ENCODE assay signal across 8 cellular contexts in genomic region chr3:23740517-23741402, GRCh38.
DNase-seq lines count a peak whose midpoint lies in the region; ATAC-seq and TF ChIP-seq lines count a peak whose summit lies in the region.

No MANE protein-coding gene starts in this region.

- H3K27me3 ChIP-seq in BLaER1 treated with 17β-estradiol and CSF1 and Interleukin-3, amounts not matched to agents 10 nM and 100 nM = no peaks in the 10 kb centered on the region
- H3K27me3 ChIP-seq in gastroesophageal sphincter = no peaks in the 10 kb centered on the region

- 77 to 82% methylated on average over 3 to 7 of the region's 8 CpGs for WGBS in gastroesophageal sphincter (ENCODE audit: low coverage in 1 of 2), 2 donors

- H3K9ac ChIP-seq in BLaER1 treated with 17β-estradiol and CSF1 and Interleukin-3, amounts not matched to agents 10 nM and 100 nM = peak overlapping the region in 4 of 11 experiments; percentile 15 to 56 (median 34); a peak in 8 of 22 replicates

- peaks cover 23 to 52% (median 35%) of the 10 kb centered on the region in 10 experiments for H3K4me1 ChIP-seq in BLaER1 treated with 17β-estradiol and CSF1 and Interleukin-3, amounts not matched to agents 10 nM and 100 nM
- peaks cover 0 to 31% (median 4%) of the 10 kb centered on the region in 3 donors for H3K4me1 ChIP-seq in gastroesophageal sphincter

- H3K4me2 ChIP-seq in BLaER1 treated with 17β-estradiol and CSF1 and Interleukin-3, amounts not matched to agents 10 nM and 100 nM = peak overlapping the region; percentile 8 to 82 (median 57); a peak in 20 of 22 replicates

- no peaks in the 10 kb centered on the region for H4K20me1 ChIP-seq in BLaER1 treated with 17β-estradiol and CSF1 and Interleukin-3, amounts not matched to agents 10 nM and 100 nM

- H3K27ac ChIP-seq in BLaER1 treated with 17β-estradiol and CSF1 and Interleukin-3, amounts not matched to agents 10 nM and 100 nM = peak overlapping the region in 8 of 11 experiments; percentile 30 to 76 (median 56); a peak in 15 of 22 replicates
- no peak overlapping the region for H3K27ac ChIP-seq in gastroesophageal sphincter

- peak; percentile 40 for DNase-seq in GM19238 (ENCODE audit: insufficient read length, low spot score)
- DNase-seq in SW 1271 (lab: John Stamatoyannopoulos, UW) = peak; percentile 84
- no peak for DNase-seq in HuH-7.5 (ENCODE audit: low spot score)
- no peak for DNase-seq in NCI-H446 treated with DMSO at 0.1 percent for 48 hours (lab: John Stamatoyannopoulos, UW)
- no peak for DNase-seq in cerebellum (ENCODE audit: low spot score)

- no peak for TF ChIP-seq POLR2A in gastroesophageal sphincter (IDR thresholded peaks at IDR 0.05)

- TF ChIP-seq CTCF in gastroesophageal sphincter (IDR thresholded peaks at IDR 0.05) = no peak

- TF ChIP-seq EP300 in gastroesophageal sphincter (IDR thresholded peaks at IDR 0.05) = no peak

- H3K4me3 ChIP-seq in BLaER1 treated with 17β-estradiol and CSF1 and Interleukin-3, amounts not matched to agents 10 nM and 100 nM = no peak overlapping the region
- H3K4me3 ChIP-seq in gastroesophageal sphincter = no peak overlapping the region

- no peaks in the 10 kb centered on the region; a peak in 1 of 22 replicates for H3K9me3 ChIP-seq in BLaER1 treated with 17β-estradiol and CSF1 and Interleukin-3, amounts not matched to agents 10 nM and 100 nM (replicated peaks in 1 of 11)
- H3K9me3 ChIP-seq in gastroesophageal sphincter = no peaks in the 10 kb centered on the region

- ATAC-seq in HG03135 (IDR thresholded peaks at IDR 0.05; ENCODE audit: unreplicated experiment) (peak; percentile 87), gastroesophageal sphincter (peak; percentile 44)

- no peaks in the 10 kb centered on the region for H3K36me3 ChIP-seq in BLaER1 treated with 17β-estradiol and CSF1 and Interleukin-3, amounts not matched to agents 10 nM and 100 nM
- no peaks in the 10 kb centered on the region for H3K36me3 ChIP-seq in gastroesophageal sphincter

Comparison
In these comparisons a context has a peak if more than half of its experiments do, and no peak if none do; other contexts are left out.
1. H3K27ac ChIP-seq: peak in BLaER1 treated with 17β-estradiol and CSF1 and Interleukin-3, amounts not matched to agents 10 nM and 100 nM (8 of 11); none in gastroesophageal sphincter (0 of 4).
2. DNase-seq: peak in GM19238 (single experiment) and SW 1271 (2 of 2); none in HuH-7.5 (single experiment), NCI-H446 treated with DMSO at 0.1 percent for 48 hours (single experiment) and cerebellum (single experiment).